ENCODE assay signal across 8 cellular contexts in the genomic region with DNA sequence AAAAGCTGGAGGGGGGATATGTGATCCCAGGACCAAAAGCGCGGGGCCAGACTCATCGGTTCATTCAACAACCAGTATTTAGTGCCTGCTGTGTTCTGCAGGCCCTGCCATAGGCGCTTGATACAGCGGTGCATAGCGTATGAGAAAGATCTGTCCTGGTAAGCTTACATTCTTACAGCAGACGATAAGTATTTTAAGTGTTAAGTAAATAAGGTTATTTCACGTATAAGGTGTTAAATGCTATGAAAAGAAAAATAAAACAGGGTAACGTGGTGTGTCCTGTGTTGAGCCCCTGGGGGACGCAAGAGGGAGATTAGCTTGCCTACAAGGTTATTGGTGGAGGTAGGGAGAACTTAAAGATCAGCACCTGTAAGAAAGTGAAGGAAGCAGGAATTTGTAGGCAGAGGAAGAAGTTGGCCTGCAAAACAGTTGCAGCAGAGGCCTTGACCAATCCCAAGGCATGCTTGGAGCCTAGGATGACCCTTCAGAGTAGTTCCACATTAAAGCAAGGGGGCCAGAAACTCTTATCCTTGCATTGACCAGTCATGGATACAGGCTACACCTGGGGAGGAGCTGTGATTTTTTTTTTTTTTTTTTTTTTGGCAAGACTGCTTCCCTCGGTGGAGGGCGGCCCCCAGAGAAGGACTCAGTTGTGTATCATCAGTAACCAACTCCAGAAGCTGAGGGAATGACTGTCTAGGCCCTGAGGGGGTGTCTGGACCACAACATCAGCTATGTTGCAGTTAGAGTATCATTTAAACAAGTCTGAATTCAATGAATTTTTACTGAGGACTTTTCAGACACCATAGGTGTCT. TPM values are rescaled to one million over a fixed set of nuclear protein-coding genes. Genes with fewer than 3 reads are reported as not detected.
DNase-seq lines count a peak whose midpoint lies in the region; ATAC-seq and TF ChIP-seq lines count a peak whose summit lies in the region.

No MANE protein-coding gene starts in this region.

- DNase-seq in DMS53 (lab: John Stamatoyannopoulos, UW) (peak; percentile 80), adrenal gland (no peak), thoracic aorta (ENCODE audit: low spot score) (no peak), HPDE6-E6E7 (ENCODE audit: extremely low spot score) (no peak), HT-29 (ENCODE audit: low spot score) (no peak)

- TF ChIP-seq CTCF in adrenal gland (IDR thresholded peaks at IDR 0.05) (peak in 1 of 6 experiments; percentile 5), thoracic aorta (IDR thresholded peaks at IDR 0.05) (no peak)

- H3K4me3 Mint-ChIP-seq in IgD-negative memory B cell: peak overlapping the region; percentile 68 to 96 (median 88)

- H3K27me3 Mint-ChIP-seq in IgD-negative memory B cell: no peaks in the 10 kb centered on the region

- H3K4me1 ChIP-seq in adrenal gland (replicated peaks in 1 of 2) (peaks cover 0 to 15% of the 10 kb centered on the region in 2 donors), thoracic aorta (ENCODE audit: control insufficient read depth in 1 of 2, low read depth in 2 of 2) (peaks cover 3 to 12% of the 10 kb centered on the region in 2 donors)

- TF ChIP-seq POLR2A in adrenal gland (IDR thresholded peaks at IDR 0.05) (no peak), GM18505 (IDR thresholded peaks at IDR 0.05; ENCODE audit: borderline replicate concordance, extremely low read depth, insufficient read depth, insufficient read length) (no peak)

- peaks cover 13 to 27% (median 15%) of the 10 kb centered on the region in 3 donors for H3K4me1 Mint-ChIP-seq in IgD-negative memory B cell

- H3K27ac ChIP-seq in adrenal gland: peak overlapping the region; percentile 93 to 99 (median 96)
- peak overlapping the region; percentile 95 for H3K27ac ChIP-seq in layer of hippocampus (ENCODE audit: low read depth, low read length)
- H3K27ac ChIP-seq in thoracic aorta: peak overlapping the region; percentile 97

- H3K4me3 ChIP-seq in adrenal gland: peak overlapping the region; percentile 27 to 67 (median 52)
- peak overlapping the region; percentile 89 for H3K4me3 ChIP-seq in thoracic aorta

- ATAC-seq in thoracic aorta (ENCODE audit: insufficient number of reproducible peaks, low FRiP score, low read depth) (no peak), GM18505 (IDR thresholded peaks at IDR 0.05; ENCODE audit: unreplicated experiment) (no peak)

- WGBS in adrenal gland, 4 donors: 9 to 13% (median 10%) methylated on average over 12 of the region's 12 CpGs

- intact Hi-C loops in adrenal gland (cut with DNase I): no loop called here

- peak overlapping the region in 2 of 3 donors; percentile 39 to 92 for H3K27ac Mint-ChIP-seq in IgD-negative memory B cell

- H3K36me3 Mint-ChIP-seq in IgD-negative memory B cell: peaks cover 1% of the 10 kb centered on the region

- H3K27me3 ChIP-seq in adrenal gland (no peaks in the 10 kb centered on the region), layer of hippocampus (ENCODE audit: control insufficient read depth, insufficient read depth, low read length) (no peaks in the 10 kb centered on the region), thoracic aorta (replicated peaks; ENCODE audit: insufficient read depth) (no peaks in the 10 kb centered on the region)

- no peaks in the 10 kb centered on the region for H3K36me3 ChIP-seq in adrenal gland (replicated peaks in 1 of 2)
- no peaks in the 10 kb centered on the region for H3K36me3 ChIP-seq in thoracic aorta

- H3K9me3 Mint-ChIP-seq in IgD-negative memory B cell: peaks cover 0 to 3% (median 0%) of the 10 kb centered on the region in 3 donors

- H3K9me3 ChIP-seq in adrenal gland (replicated peaks in 1 of 3) (no peaks in the 10 kb centered on the region), thoracic aorta (no peaks in the 10 kb centered on the region)

RNA-seq across cellular contexts. Expression of a gene that starts 0.5 kb away (rescaled TPM):
- polyA plus RNA-seq in IgD-negative memory B cell (15.6 TPM), adrenal gland (1 to 10 TPM; 1.8 to 7.0 (median 2.0) TPM)
- total RNA-seq in adrenal gland (1 to 10 TPM; 3.4 to 7.7 (median 5.4) TPM), thoracic aorta (10 to 100 TPM in 1 of 2 donors, 1 to 10 TPM in 1; 1.4 to 12.9 TPM)
- total RNA-seq in HT-29 (2014; rRNA removed; shearing (Covaris generic)): 27.2 and 29.1 TPM in 2 replicates

RNA-seq across cellular contexts. Expression of a gene that starts 26.7 kb away (rescaled TPM):
- not detected for polyA plus RNA-seq in IgD-negative memory B cell
- total RNA-seq in adrenal gland: 10 to 100 TPM in 1 of 8 donors, 1 to 10 TPM in 7; 4.5 to 12.7 (median 8.0) TPM
- polyA plus RNA-seq in adrenal gland: 1 to 10 TPM; 1.1 to 4.7 (median 1.6) TPM
- total RNA-seq in thoracic aorta: 1 to 10 TPM; 6.6 to 8.3 TPM
- 59.1 and 79.2 TPM in 2 replicates for total RNA-seq in HT-29 (2014; rRNA removed; shearing (Covaris generic))
